15 cellular contexts compared by ENCODE assay signal in the genomic region with DNA sequence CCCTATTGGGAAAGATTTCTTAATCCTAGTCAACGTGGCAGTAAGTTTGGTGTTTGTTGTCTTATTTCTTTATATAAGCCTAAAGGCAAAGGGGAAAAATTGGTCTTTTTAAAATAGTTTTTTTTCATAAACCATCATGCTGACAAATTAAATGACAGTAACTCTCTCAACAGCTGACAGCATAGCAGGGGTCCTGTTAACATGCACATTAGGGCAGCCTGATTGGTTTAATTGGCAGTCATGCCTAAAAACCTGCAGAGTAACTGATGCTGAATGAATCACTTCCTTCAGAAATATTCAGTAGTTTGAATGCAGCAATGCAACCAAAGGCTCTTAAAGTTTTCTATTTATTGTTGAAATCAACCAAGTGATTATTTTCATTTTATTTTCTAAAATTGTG.
DNase-seq lines count a peak whose midpoint lies in the region; ATAC-seq and TF ChIP-seq lines count a peak whose summit lies in the region.
"Had no signal": no experiment of that assay in that cellular context is flagged by ENCODE, and none has a peak within 500 bp of the region (broad histone marks: within the 10 kb centered on the region; RNA-seq: fewer than 3 reads in every experiment).

No MANE protein-coding gene starts in this region.

- CTCF ChIA-PET in A673 (lab: Charles Lee) = no interaction called here

- ATAC-seq in GM21360 (IDR thresholded peaks at IDR 0.05; ENCODE audit: unreplicated experiment) (no peak), GM21447 (IDR thresholded peaks at IDR 0.05; ENCODE audit: unreplicated experiment) (no peak)

- TF ChIP-seq CTCF in A673 (conservative IDR thresholded peaks at IDR 0.05; ENCODE audit: low read depth, low read length) = no peak
- no peak for TF ChIP-seq CTCF in WERI-Rb-1 (IDR thresholded peaks at IDR 0.05; ENCODE audit: low read depth, low read length)

- H3K4me3 ChIP-seq in A673 (ENCODE audit: low read depth, low read length, poor library complexity, severe bottlenecking) (no peak overlapping the region), WERI-Rb-1 (ENCODE audit: low read depth, low read length) (no peak overlapping the region)
- H3K4me3 ChIP-seq: HAP-1, SJCRH30 had no signal

- no peak overlapping the region for H3K27ac ChIP-seq in A673 (ENCODE audit: low read depth, low read length, poor library complexity, severe bottlenecking)
- H3K27ac ChIP-seq in WERI-Rb-1 = no peak overlapping the region
- H3K27ac ChIP-seq: RWPE1, SJCRH30 had no signal

- H3K9me3 ChIP-seq in A673 (ENCODE audit: low read depth, low read length, poor library complexity, severe bottlenecking) (no peaks in the 10 kb centered on the region), WERI-Rb-1 (ENCODE audit: severe bottlenecking) (no peaks in the 10 kb centered on the region)
- H3K9me3 ChIP-seq: HAP-1, SJCRH30 had no signal

- DNase-seq in A673 (ENCODE audit: low spot score) = peak; percentile 80
- DNase-seq in G401 (ENCODE audit: low spot score) = peak; percentile 63
- DNase-seq in NCI-H2171 treated with DMSO at 0.1 percent for 48 hours (lab: John Stamatoyannopoulos, UW) = peak; percentile 52
- peak; percentile 19 for DNase-seq in dermis blood vessel endothelial cell
- DNase-seq in middle frontal gyrus (ENCODE audit: extremely low spot score, low spot score) = no peak
- no peak for DNase-seq in WERI-Rb-1
- DNase-seq: AML-193, DMS79, NCI-H187 treated with DMSO at 0.1 percent for 48 hours, NCI-H524, SJCRH30 had no signal

- intact Hi-C loops in A673 (cut with micrococcal nuclease; ENCODE audit: unreplicated experiment) = no loop called here

- POLR2A ChIA-PET in A673 (lab: Charles Lee; ENCODE audit: low non-redundant PET) = no interaction called here

- H3K27me3 ChIP-seq in A673 (replicated peaks; ENCODE audit: insufficient read depth, low read depth, low read length, poor library complexity) (no peaks in the 10 kb centered on the region), WERI-Rb-1 (ENCODE audit: insufficient read depth, low read depth, severe bottlenecking) (no peaks in the 10 kb centered on the region)
- H3K27me3 ChIP-seq: SJCRH30 had no signal

- H3K36me3 ChIP-seq in A673 (ENCODE audit: insufficient read depth, low read length, poor library complexity, severe bottlenecking) (no peaks in the 10 kb centered on the region), WERI-Rb-1 (no peaks in the 10 kb centered on the region; the same call in 1 of the 2 replicates)
- H3K36me3 ChIP-seq: SJCRH30 had no signal

- H3K4me1 ChIP-seq in A673 (ENCODE audit: insufficient read depth, low read length, poor library complexity, severe bottlenecking) = peaks cover 18% of the 10 kb centered on the region

- in situ Hi-C loops in G401 (cut with HindIII; ENCODE audit: low sequenced_read_pairs) = no loop called here

- BruUV-seq in A673 (replicated peaks; lab: Mats Ljungman, UMichigan) = no TSS peak

Comparison
In these comparisons a context has a peak if more than half of its experiments do, and no peak if none do; other contexts are left out.
1. DNase-seq: peak in A673 (single experiment), G401 (single experiment), NCI-H2171 treated with DMSO at 0.1 percent for 48 hours (single experiment) and dermis blood vessel endothelial cell (single experiment); none in middle frontal gyrus (single experiment) and WERI-Rb-1 (single experiment).